11 cellular contexts compared by ENCODE assay signal in the genomic region with DNA sequence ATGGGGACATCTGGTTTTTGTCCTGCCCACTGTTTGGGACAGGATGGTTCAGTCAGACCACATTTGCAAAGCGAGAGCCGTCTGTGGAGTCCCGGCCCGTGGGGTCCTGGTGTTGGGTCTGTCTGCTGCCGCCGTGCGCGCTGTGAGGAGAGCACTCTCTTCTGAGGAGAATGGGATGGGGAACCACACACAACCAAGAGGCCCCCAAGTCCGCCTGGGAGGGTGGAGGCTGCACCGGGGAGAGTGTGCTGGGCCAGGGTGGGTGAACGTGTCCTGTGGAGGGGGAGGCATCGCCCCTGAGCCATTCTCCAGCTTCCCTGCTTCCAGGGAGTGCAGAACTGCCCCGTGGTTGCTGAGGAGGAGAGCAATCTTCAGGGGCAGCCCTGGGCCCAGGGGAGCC.
DNase-seq lines count a peak whose midpoint lies in the region; ATAC-seq, FAIRE-seq and TF ChIP-seq lines count a peak whose summit lies in the region.
"Had no signal": no experiment of that assay in that cellular context is flagged by ENCODE, and none has a peak within 500 bp of the region (broad histone marks: within the 10 kb centered on the region; RNA-seq: fewer than 3 reads in every experiment).

No MANE protein-coding gene starts in this region.

- FAIRE-seq in RCC 7860 (lab: Jason Lieb, UNC) = no peak

- no peak for TF ChIP-seq CTCF in CD4-positive, alpha-beta T cell (IDR thresholded peaks at IDR 0.05)
- TF ChIP-seq CTCF in RWPE1 (conservative IDR thresholded peaks at IDR 0.05; ENCODE audit: low read depth) = no peak
- no peak for TF ChIP-seq CTCF in heart left ventricle (IDR thresholded peaks at IDR 0.05)
- no peak for TF ChIP-seq CTCF in gastrocnemius medialis (IDR thresholded peaks at IDR 0.05 in 4 of 5, conservative IDR thresholded peaks at IDR 0.05 in 1 of 5)

- CTCF ChIA-PET in CD4-positive, alpha-beta T cell (lab: Charles Lee) = no interaction called here
- CTCF ChIA-PET in RWPE1 (lab: Yijun Ruan, JAX) = no interaction called here

- H3K4me3 Mint-ChIP-seq in CD4-positive, alpha-beta T cell = no peak overlapping the region
- H3K4me3 Mint-ChIP-seq: stimulated activated naive B cell treated with anti-CD40 and anti-IgM and Interleukin-4, amounts not matched to agents 10 μg/mL and 1 μg/mL and 100 μg/mL, for 72 hours had no signal

- peaks cover 17% of the 10 kb centered on the region for H3K36me3 Mint-ChIP-seq in CD4-positive, alpha-beta T cell (ENCODE audit: low read depth)

- H3K36me3 ChIP-seq in heart left ventricle (no peaks in the 10 kb centered on the region), gastrocnemius medialis (no peaks in the 10 kb centered on the region)

- H3K4me3 ChIP-seq in heart left ventricle (no peak overlapping the region), gastrocnemius medialis (no peak overlapping the region)

- no peak overlapping the region for H3K27ac ChIP-seq in CD4-positive, alpha-beta T cell (ENCODE audit: low read depth, low read length)
- H3K27ac ChIP-seq in RWPE1 (peak overlapping the region; percentile 92), heart left ventricle (peak overlapping the region in 10 of 12 donors; percentile 34 to 93 (median 80)), gastrocnemius medialis (peak overlapping the region; percentile 64 to 73 (median 70))

- H3K9me3 Mint-ChIP-seq in CD4-positive, alpha-beta T cell = no peaks in the 10 kb centered on the region
- H3K9me3 Mint-ChIP-seq: stimulated activated naive B cell treated with anti-CD40 and anti-IgM and Interleukin-4, amounts not matched to agents 10 μg/mL and 1 μg/mL and 100 μg/mL, for 72 hours had no signal

- no peak for DNase-seq in CD4-positive, alpha-beta T cell
- DNase-seq in RWPE1 (ENCODE audit: low spot score) (no peak), heart left ventricle (peak in 2 of 5 donors; percentile 22 to 53), gastrocnemius medialis (no peak), RCC 7860 (ENCODE audit: low spot score) (no peak), HuH-7.5 (ENCODE audit: low spot score) (no peak), DMS 273 (lab: John Stamatoyannopoulos, UW; ENCODE audit: unreplicated experiment) (no peak), GF-D8 (lab: John Stamatoyannopoulos, UW) (no peak)
- DNase-seq: foreskin melanocyte; stimulated activated naive B cell treated with anti-CD40 and anti-IgM and Interleukin-4, amounts not matched to agents 10 μg/mL and 1 μg/mL and 100 μg/mL, for 72 hours had no signal

- no peaks in the 10 kb centered on the region for H3K27me3 Mint-ChIP-seq in CD4-positive, alpha-beta T cell
- H3K27me3 Mint-ChIP-seq: activated naive CD8-positive, alpha-beta T cell; stimulated activated naive B cell treated with anti-CD40 and anti-IgM and Interleukin-4, amounts not matched to agents 10 μg/mL and 1 μg/mL and 100 μg/mL, for 72 hours had no signal

- TF ChIP-seq POLR2A in heart left ventricle (IDR thresholded peaks at IDR 0.05) = no peak
- TF ChIP-seq POLR2A in gastrocnemius medialis (IDR thresholded peaks at IDR 0.05) = no peak

- in situ Hi-C loops in gastrocnemius medialis (cut with MboI; ENCODE audit: low sequenced_read_pairs in 4 of 4) = no loop called here

- no peak for ATAC-seq in CD4-positive, alpha-beta T cell (ENCODE audit: poor library complexity)
- ATAC-seq in heart left ventricle = peak in 1 of 4 donors; percentile 2
- ATAC-seq in gastrocnemius medialis = no peak
- ATAC-seq: stimulated activated naive B cell treated with anti-CD40 and anti-IgM and Interleukin-4, amounts not matched to agents 10 μg/mL and 1 μg/mL and 100 μg/mL, for 72 hours had no signal

- no peaks in the 10 kb centered on the region for H3K27me3 ChIP-seq in CD4-positive, alpha-beta T cell (ENCODE audit: control insufficient read depth, insufficient read depth, low read length)
- no peaks in the 10 kb centered on the region for H3K27me3 ChIP-seq in heart left ventricle
- H3K27me3 ChIP-seq in gastrocnemius medialis = peaks cover 0 to 7% (median 3%) of the 10 kb centered on the region in 3 donors

- no peaks in the 10 kb centered on the region for H3K9me3 ChIP-seq in CD4-positive, alpha-beta T cell (ENCODE audit: control insufficient read depth, low read length)
- H3K9me3 ChIP-seq in heart left ventricle (no peaks in the 10 kb centered on the region), gastrocnemius medialis (no peaks in the 10 kb centered on the region)

- H3K4me1 Mint-ChIP-seq in CD4-positive, alpha-beta T cell (ENCODE audit: low read depth) = peaks cover 40% of the 10 kb centered on the region

- POLR2A ChIA-PET in CD4-positive, alpha-beta T cell (lab: Charles Lee) = no interaction called here
- POLR2A ChIA-PET in RWPE1 (lab: Yijun Ruan, JAX; ENCODE audit: low non-redundant PET) = no interaction called here

- intact Hi-C loops in CD4-positive, alpha-beta T cell (cut with DNase I, micrococcal nuclease) = no loop called here
- intact Hi-C loops in heart left ventricle (cut with DNase I) = no loop called here
- intact Hi-C loops in gastrocnemius medialis (cut with DNase I; ENCODE audit: low total_unique reads) = no loop called here

- H3K27ac Mint-ChIP-seq in CD4-positive, alpha-beta T cell = peak overlapping the region; percentile 99
- H3K27ac Mint-ChIP-seq: stimulated activated naive B cell treated with anti-CD40 and anti-IgM and Interleukin-4, amounts not matched to agents 10 μg/mL and 1 μg/mL and 100 μg/mL, for 72 hours had no signal

- H3K4me1 ChIP-seq in heart left ventricle (peaks cover 0 to 30% (median 17%) of the 10 kb centered on the region in 12 donors), gastrocnemius medialis (peaks cover 4 to 6% of the 10 kb centered on the region in 2 donors)

- WGBS in heart left ventricle, 4 donors = 83 to 93% (median 87%) methylated on average over 8 to 13 of the region's 13 CpGs
